9 cellular contexts compared by ENCODE assay signal in genomic region chr7:37031571-37032257, GRCh38.
DNase-seq lines count a peak whose midpoint lies in the region; FAIRE-seq and TF ChIP-seq lines count a peak whose summit lies in the region.
"Had no signal": no experiment of that assay in that cellular context is flagged by ENCODE, and none has a peak within 500 bp of the region (broad histone marks: within the 10 kb centered on the region; RNA-seq: fewer than 3 reads in every experiment).

No MANE protein-coding gene starts in this region.

- CTCF ChIA-PET in AG04449 (lab: Yijun Ruan, JAX) = interaction anchor here (1.3 to 1.8 kb wide), 2 partner anchors 150 to 167 kb away, joined by 4 to 5 read pairs; no protein-coding TSS in a partner anchor
- CTCF ChIA-PET in CD4-positive, alpha-beta memory T cell (lab: Charles Lee; ENCODE audit: partially characterized antibody) = interaction anchor here (1.4 kb wide), 1 partner anchor 544 kb away, joined by 3 read pairs; no protein-coding TSS in a partner anchor

- no peaks in the 10 kb centered on the region for H3K27me3 Mint-ChIP-seq in CD4-positive, alpha-beta memory T cell
- H3K27me3 Mint-ChIP-seq: naive B cell had no signal

- no peaks in the 10 kb centered on the region for H3K27me3 ChIP-seq in breast epithelium
- H3K27me3 ChIP-seq in CD4-positive, alpha-beta memory T cell (ENCODE audit: insufficient read depth, low read length) = no peaks in the 10 kb centered on the region

- TF ChIP-seq POLR2A in breast epithelium (IDR thresholded peaks at IDR 0.05) = no peak

- POLR2A ChIA-PET in AG04449 (lab: Yijun Ruan, JAX) = no interaction called here
- POLR2A ChIA-PET in CD4-positive, alpha-beta memory T cell (lab: Charles Lee; ENCODE audit: partially characterized antibody) = interaction anchor here (0.8 to 1.6 kb wide), 2 partner anchors 8 to 12 kb away, joined by 4 read pairs; no protein-coding TSS in a partner anchor

- no peaks in the 10 kb centered on the region for H3K36me3 ChIP-seq in breast epithelium
- no peaks in the 10 kb centered on the region for H3K36me3 ChIP-seq in CD4-positive, alpha-beta memory T cell (ENCODE audit: insufficient read depth, low read length)

- TF ChIP-seq CTCF in AG04449 (IDR thresholded peaks at IDR 0.05; ENCODE audit: insufficient read depth, low read length, missing control alignments) = no peak
- no peak for TF ChIP-seq CTCF in breast epithelium (IDR thresholded peaks at IDR 0.05)

- H3K9me3 ChIP-seq in breast epithelium = no peaks in the 10 kb centered on the region
- H3K9me3 ChIP-seq in CD4-positive, alpha-beta memory T cell (ENCODE audit: control insufficient read depth in 1 of 2, low read length in 2 of 2) = no peaks in the 10 kb centered on the region

- peak overlapping the region in 1 of 8 donors; percentile 9 for H3K4me3 Mint-ChIP-seq in CD4-positive, alpha-beta memory T cell
- H3K4me3 Mint-ChIP-seq: naive B cell had no signal

- peaks cover 35 to 43% (median 37%) of the 10 kb centered on the region in 4 donors for H3K4me1 Mint-ChIP-seq in CD4-positive, alpha-beta memory T cell

- H3K9me3 Mint-ChIP-seq in CD4-positive, alpha-beta memory T cell = peaks cover 0 to 2% (median 0%) of the 10 kb centered on the region in 8 donors

- peak; percentile 100 for FAIRE-seq in islet of Langerhans (lab: Jason Lieb, UNC)

- peak overlapping the region; percentile 88 to 91 for H3K27ac ChIP-seq in breast epithelium
- H3K27ac ChIP-seq in CD4-positive, alpha-beta memory T cell (ENCODE audit: low read depth, low read length) = no peak overlapping the region

- H3K36me3 Mint-ChIP-seq in CD4-positive, alpha-beta memory T cell = peaks cover 40 to 55% of the 10 kb centered on the region in 2 donors

- in situ Hi-C loops in SK-MEL-5 (cut with HindIII; ENCODE audit: low pct_unique_long_range_greater_than_20kb, low sequenced_read_pairs) = no loop called here

- no peak overlapping the region for H3K4me3 ChIP-seq in AG04449 (ENCODE audit: low read depth, low read length)
- no peak overlapping the region for H3K4me3 ChIP-seq in breast epithelium
- H3K4me3 ChIP-seq in CD4-positive, alpha-beta memory T cell (ENCODE audit: low read length in 2 of 2) = no peak overlapping the region

- intact Hi-C loops in breast epithelium (cut with DNase I; ENCODE audit: low total_unique reads) = no loop called here
- intact Hi-C loops in CD4-positive, alpha-beta memory T cell (cut with micrococcal nuclease) = no loop called here

- peak overlapping the region in 3 of 7 donors; percentile 20 to 62 (median 54) for H3K27ac Mint-ChIP-seq in CD4-positive, alpha-beta memory T cell

- DNase-seq in AG04449 (ENCODE audit: low read depth, low spot score) = peak; percentile 97
- DNase-seq in HS-5 (ENCODE audit: low read depth) = peak; percentile 100
- peak; percentile 95 for DNase-seq in SK-MEL-5 (ENCODE audit: low read depth, low spot score)
- DNase-seq in breast epithelium (ENCODE audit: low spot score in 2 of 2) = peak; percentile 60 to 92
- DNase-seq in stimulated activated CD4-positive, alpha-beta T cell treated with anti-CD3 and anti-CD28 coated beads, Interleukin-15, amount 100 ng/mL, for 24 hours = peak; percentile 65
- no peak for DNase-seq in NCI-H2171 treated with DMSO at 0.1 percent for 48 hours (lab: John Stamatoyannopoulos, UW)
- DNase-seq in CD4-positive, alpha-beta memory T cell = no peak
- DNase-seq: naive B cell had no signal

- H3K4me1 ChIP-seq in breast epithelium = peaks cover 5% of the 10 kb centered on the region in 2 donors
- peaks cover 8% of the 10 kb centered on the region for H3K4me1 ChIP-seq in CD4-positive, alpha-beta memory T cell (ENCODE audit: insufficient read depth, low read length)

Comparison
In these comparisons a context has a peak if more than half of its experiments do, and no peak if none do; other contexts are left out.
1. DNase-seq: peak in AG04449 (single experiment), HS-5 (single experiment), SK-MEL-5 (single experiment), breast epithelium (2 of 2) and stimulated activated CD4-positive, alpha-beta T cell treated with anti-CD3 and anti-CD28 coated beads, Interleukin-15, amount 100 ng/mL, for 24 hours (single experiment); none in NCI-H2171 treated with DMSO at 0.1 percent for 48 hours (single experiment) and CD4-positive, alpha-beta memory T cell (0 of 5).